ENCODE assay signal across 10 cellular contexts in the genomic region with DNA sequence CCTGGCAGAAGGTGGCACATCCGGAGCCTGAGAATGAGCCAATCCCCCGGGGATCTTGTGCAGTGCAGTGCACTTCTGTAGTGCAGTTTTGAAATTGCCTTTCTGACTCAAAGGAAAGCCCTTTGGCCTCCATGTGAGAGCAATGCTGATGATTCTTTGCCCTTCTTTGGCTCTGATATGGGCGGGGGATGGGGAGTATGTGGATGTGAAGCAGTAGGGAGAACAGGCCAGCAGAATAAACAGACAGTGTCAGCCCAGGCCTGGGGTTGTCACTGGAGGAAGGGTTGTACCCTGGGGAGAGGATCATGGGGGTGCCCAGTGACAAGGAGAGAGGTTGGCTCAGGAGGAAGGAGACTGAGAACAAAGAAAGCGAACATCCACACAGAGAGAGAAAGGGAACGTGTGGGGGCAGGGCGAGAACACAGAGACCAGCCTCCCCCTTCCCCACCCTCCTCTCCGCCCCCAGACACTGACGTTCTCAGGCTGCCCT.
DNase-seq lines count a peak whose midpoint lies in the region; ATAC-seq and TF ChIP-seq lines count a peak whose summit lies in the region.
"Had no signal": no experiment of that assay in that cellular context is flagged by ENCODE, and none has a peak within 500 bp of the region (broad histone marks: within the 10 kb centered on the region; RNA-seq: fewer than 3 reads in every experiment).

No MANE protein-coding gene starts in this region.

- peak overlapping the region; percentile 65 for H3K27ac Mint-ChIP-seq in MCF 10A (ENCODE audit: low read depth, unreplicated experiment)

- H3K36me3 ChIP-seq in breast epithelium: no peaks in the 10 kb centered on the region
- H3K36me3 ChIP-seq in Panc1 (ENCODE audit: control insufficient read depth, insufficient read depth, low read length): no peaks in the 10 kb centered on the region

- H3K4me3 ChIP-seq in breast epithelium (no peak overlapping the region), Panc1 (ENCODE audit: low read depth in 2 of 2, low read length in 2 of 2) (no peak overlapping the region)

- CTCF ChIA-PET in MCF 10A (lab: Yijun Ruan, JAX) (no interaction called here), Panc1 (lab: Charles Lee) (no interaction called here)

- ATAC-seq in Panc1: no peak
- ATAC-seq in HG03196 (IDR thresholded peaks at IDR 0.05; ENCODE audit: unreplicated experiment): no peak
- ATAC-seq in HG02938 (IDR thresholded peaks at IDR 0.05; ENCODE audit: unreplicated experiment): no peak

- TF ChIP-seq CTCF in MCF 10A (IDR thresholded peaks at IDR 0.05; ENCODE audit: unreplicated experiment) (no peak), breast epithelium (IDR thresholded peaks at IDR 0.05) (no peak), Panc1 (IDR thresholded peaks at IDR 0.05) (no peak)

- H3K27me3 ChIP-seq in breast epithelium: no peaks in the 10 kb centered on the region
- no peaks in the 10 kb centered on the region for H3K27me3 ChIP-seq in Panc1 (ENCODE audit: control insufficient read depth, insufficient read depth, low read length)

- H3K4me1 ChIP-seq in breast epithelium (no peaks in the 10 kb centered on the region), Panc1 (ENCODE audit: control insufficient read depth, insufficient read depth, low read length) (no peaks in the 10 kb centered on the region; the same call in 1 of the 2 replicates)

- H3K27me3 Mint-ChIP-seq in MCF 10A (ENCODE audit: insufficient read depth, unreplicated experiment): no peaks in the 10 kb centered on the region

- no peak for TF ChIP-seq POLR2A in breast epithelium (IDR thresholded peaks at IDR 0.05)

- intact Hi-C loops in MCF 10A (cut with micrococcal nuclease) (no loop called here), breast epithelium (cut with DNase I; ENCODE audit: low total_unique reads) (no loop called here), Panc1 (cut with micrococcal nuclease; ENCODE audit: unreplicated experiment) (no loop called here)

- BruUV-seq in MCF 10A (replicated peaks; lab: Mats Ljungman, UMichigan) (no TSS peak), Panc1 (replicated peaks; lab: Mats Ljungman, UMichigan) (no TSS peak)

- POLR2A ChIA-PET in MCF 10A (lab: Yijun Ruan, JAX): no interaction called here
- POLR2A ChIA-PET in Panc1 (lab: Charles Lee): no interaction called here

- no peaks in the 10 kb centered on the region for H3K9me3 ChIP-seq in breast epithelium
- no peaks in the 10 kb centered on the region for H3K9me3 ChIP-seq in Panc1 (ENCODE audit: control insufficient read depth, insufficient read depth, low read depth, low read length)

- H3K4me1 Mint-ChIP-seq in MCF 10A (ENCODE audit: insufficient read depth, unreplicated experiment): peaks cover 19% of the 10 kb centered on the region

- no peak overlapping the region for H3K4me3 Mint-ChIP-seq in MCF 10A (ENCODE audit: unreplicated experiment)

- in situ Hi-C loops in Panc1 (cut with HindIII; ENCODE audit: low pct_unique_long_range_greater_than_20kb, low sequenced_read_pairs): no loop called here

- H3K27ac ChIP-seq in breast epithelium: no peak overlapping the region
- peak overlapping the region; percentile 45; the same call in 1 of the 2 replicates for H3K27ac ChIP-seq in Panc1 (ENCODE audit: low read length)
- H3K27ac ChIP-seq: epithelial cell of prostate had no signal

- no peaks in the 10 kb centered on the region for H3K9me3 Mint-ChIP-seq in MCF 10A (ENCODE audit: unreplicated experiment)

- no peaks in the 10 kb centered on the region for H3K36me3 Mint-ChIP-seq in MCF 10A (ENCODE audit: insufficient read depth, unreplicated experiment)

- DNase-seq in MCF 10A (ENCODE audit: unreplicated experiment) (peak; percentile 75), breast epithelium (ENCODE audit: low spot score in 2 of 2) (no peak), Panc1 (ENCODE audit: low read depth, low spot score) (no peak), iPS-NIHi7 (ENCODE audit: extremely low spot score) (peak; percentile 46), stromal cell of bone marrow (ENCODE audit: low read depth) (peak; percentile 68), HPDE6-E6E7 (ENCODE audit: extremely low spot score) (no peak)
- DNase-seq: NCI-H187 treated with DMSO at 0.1 percent for 48 hours had no signal

Comparison
In these comparisons a context has a peak if more than half of its experiments do, and no peak if none do; other contexts are left out.
1. DNase-seq: peak in MCF 10A (single experiment), iPS-NIHi7 (single experiment) and stromal cell of bone marrow (single experiment); none in breast epithelium (0 of 2), Panc1 (single experiment) and HPDE6-E6E7 (single experiment).